In the genomic region with DNA sequence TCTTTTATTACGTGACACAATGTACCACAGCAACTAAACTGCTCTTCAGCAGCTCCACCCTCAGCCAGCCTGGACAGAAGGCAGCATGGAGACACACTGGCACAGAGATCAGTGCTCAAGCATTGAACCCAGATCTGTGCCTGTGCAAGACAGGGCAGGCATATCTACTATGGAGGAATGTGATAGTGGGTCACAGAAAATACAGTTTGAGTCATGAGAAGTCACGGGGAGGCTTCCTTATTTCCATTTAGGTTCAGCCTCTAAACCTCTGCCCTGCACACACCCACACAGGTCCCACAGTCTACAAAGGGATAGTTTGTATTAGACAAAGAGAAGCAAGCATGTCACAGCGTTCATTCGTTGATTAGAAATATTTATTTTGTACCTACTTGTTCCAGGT, we compare ENCODE assay signal across 17 cellular contexts.
DNase-seq lines count a peak whose midpoint lies in the region; ATAC-seq, FAIRE-seq and TF ChIP-seq lines count a peak whose summit lies in the region.
"Had no signal": no experiment of that assay in that cellular context is flagged by ENCODE, and none has a peak within 500 bp of the region (broad histone marks: within the 10 kb centered on the region; RNA-seq: fewer than 3 reads in every experiment).

No MANE protein-coding gene starts in this region.

- no peaks in the 10 kb centered on the region for H3K9me2 ChIP-seq in OCI-LY7 (ENCODE audit: insufficient read depth, low read length)

- H4K20me1 ChIP-seq in OCI-LY7 (ENCODE audit: insufficient read depth, low read length) = no peaks in the 10 kb centered on the region

- peak overlapping the region in 3 of 4 donors; percentile 23 to 49 (median 35) for H3K27ac ChIP-seq in esophagus squamous epithelium
- H3K27ac ChIP-seq in OCI-LY7 (ENCODE audit: low read depth, low read length, poor library complexity, severe bottlenecking) = no peak overlapping the region
- H3K27ac ChIP-seq: adrenal gland, psoas muscle had no signal

- no peaks in the 10 kb centered on the region for H3K27me3 ChIP-seq in esophagus squamous epithelium
- H3K27me3 ChIP-seq: adrenal gland had no signal

- no peak for DNase-seq in GM12891 (ENCODE audit: insufficient read length, low spot score)
- no peak for DNase-seq in GM19239 (ENCODE audit: insufficient read length, low spot score)
- no peak for DNase-seq in esophagus squamous epithelium (lab: John Stamatoyannopoulos, UW)
- no peak for DNase-seq in HT-29 (ENCODE audit: low spot score)
- DNase-seq in NCI-H82 (lab: John Stamatoyannopoulos, UW) = no peak
- no peak for DNase-seq in stimulated activated naive CD4-positive, alpha-beta T cell treated with Interleukin-2 at 50 U/mL for 16 hours (lab: John Stamatoyannopoulos, UW)
- no peak for DNase-seq in OCI-LY7 (ENCODE audit: low spot score)
- DNase-seq: activated T-cell treated with anti-CD3 and anti-CD28 coated beads, Interleukin-2, amount 50 U/mL, for 24 hours; adrenal gland; head of caudate nucleus; HFFc6; KBM-7; NCI-H146; NCI-H69; psoas muscle had no signal

- H3K79me2 ChIP-seq in OCI-LY7 (ENCODE audit: insufficient read depth, low read depth, low read length) = no peaks in the 10 kb centered on the region

- WGBS in esophagus squamous epithelium, 2 donors = 38 to 54% methylated on average over 4 of the region's 4 CpGs

- TF ChIP-seq POLR2A in GM12891 (IDR thresholded peaks at IDR 0.05; ENCODE audit: low read depth, low read length) (no peak), esophagus squamous epithelium (IDR thresholded peaks at IDR 0.05) (no peak)

- ATAC-seq in HG03103 (IDR thresholded peaks at IDR 0.05; ENCODE audit: low read depth, unreplicated experiment) = peak; percentile 47
- ATAC-seq: psoas muscle had no signal

- FAIRE-seq in GM12891 (lab: Jason Lieb, UNC) (peak; percentile 78), GM19239 (lab: Jason Lieb, UNC) (peak; percentile 26)
- FAIRE-seq: endothelial cell of umbilical vein had no signal

- H3K4me1 ChIP-seq in esophagus squamous epithelium (peaks cover 0 to 21% (median 0%) of the 10 kb centered on the region in 3 donors), OCI-LY7 (ENCODE audit: insufficient read depth, low read length, poor library complexity, severe bottlenecking) (no peaks in the 10 kb centered on the region)
- H3K4me1 ChIP-seq: adrenal gland, psoas muscle had no signal

- TF ChIP-seq CTCF in esophagus squamous epithelium (IDR thresholded peaks at IDR 0.05) (no peak), OCI-LY7 (conservative IDR thresholded peaks at IDR 0.05; ENCODE audit: low read length) (no peak)

- intact Hi-C loops in esophagus squamous epithelium (cut with DNase I) (no loop called here), OCI-LY7 (cut with micrococcal nuclease; ENCODE audit: unreplicated experiment) (no loop called here)

- H3K4me3 ChIP-seq in esophagus squamous epithelium = no peak overlapping the region
- H3K4me3 ChIP-seq in OCI-LY7 (ENCODE audit: low read depth, low read length, poor library complexity, severe bottlenecking) = no peak overlapping the region
- H3K4me3 ChIP-seq: adrenal gland, psoas muscle had no signal

- BruUV-seq in OCI-LY7 (replicated peaks; lab: Mats Ljungman, UMichigan) = no TSS peak

- H3K36me3 ChIP-seq in esophagus squamous epithelium (no peaks in the 10 kb centered on the region), OCI-LY7 (ENCODE audit: insufficient read depth, low read length) (no peaks in the 10 kb centered on the region)
- H3K36me3 ChIP-seq: adrenal gland had no signal

- no peaks in the 10 kb centered on the region for H3K9me3 ChIP-seq in esophagus squamous epithelium
- no peaks in the 10 kb centered on the region for H3K9me3 ChIP-seq in OCI-LY7 (ENCODE audit: low read length)
- H3K9me3 ChIP-seq: adrenal gland, psoas muscle had no signal

- CTCF ChIA-PET in OCI-LY7 (lab: Charles Lee; ENCODE audit: unreplicated experiment) = no interaction called here

- H3K4me2 ChIP-seq in OCI-LY7 (ENCODE audit: low read length) = no peak overlapping the region

- POLR2A ChIA-PET in OCI-LY7 (lab: Charles Lee) = no interaction called here

- no peak overlapping the region for H2AFZ ChIP-seq in OCI-LY7 (ENCODE audit: low read length)

TF ChIP-seq in GM12891, 5 proteins besides CTCF, POLR2A, EP300 and RAD21:
- TF ChIP-seq POLR2AphosphoS5 (IDR thresholded peaks at IDR 0.05; ENCODE audit: low read depth, low read length) (no peak), SPI1 (IDR thresholded peaks at IDR 0.05; ENCODE audit: low read depth, low read length) (peak; percentile 29; the same call in 1 of the 2 replicates)
